ENCODE assay signal across 1 cellular context in the genomic region with DNA sequence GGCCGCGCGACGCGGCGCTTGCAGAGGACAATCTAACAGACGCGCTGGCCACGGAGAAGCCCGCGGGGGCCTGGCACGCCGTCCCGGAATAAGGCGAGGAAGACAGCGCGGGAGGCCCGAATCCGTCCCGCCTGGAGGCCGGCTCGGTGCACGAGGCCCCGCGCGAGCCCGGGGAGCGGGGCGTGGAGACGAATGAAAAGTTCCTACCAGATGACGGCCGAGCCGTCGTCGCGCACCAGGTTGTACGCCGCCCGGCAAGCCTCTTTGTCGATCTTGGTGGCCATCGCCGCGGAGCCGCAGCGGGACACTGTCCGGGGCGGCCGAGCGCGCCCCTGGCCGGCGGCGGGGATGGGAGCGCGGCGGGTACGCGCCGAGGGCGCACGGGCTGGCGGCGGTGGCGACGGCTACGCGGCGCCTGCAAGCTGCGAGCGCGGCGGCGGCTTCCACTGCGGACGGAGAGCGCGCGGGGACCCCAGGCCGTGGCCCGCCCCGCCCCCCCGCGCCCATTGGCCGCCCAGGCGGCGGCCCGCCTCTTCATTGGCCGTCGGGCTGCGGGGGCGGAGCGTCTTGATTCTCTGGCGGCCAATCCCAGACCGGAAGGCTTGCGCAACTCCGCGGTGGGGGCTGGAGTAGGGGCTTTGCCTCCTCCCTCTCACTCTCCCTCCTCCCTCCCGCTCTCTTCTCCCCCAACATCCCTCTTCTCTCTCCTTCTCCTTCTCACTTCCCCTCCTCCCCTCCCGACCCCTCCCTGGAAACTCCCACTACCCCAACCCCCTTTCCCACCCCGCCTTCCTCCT.
TF ChIP-seq lines count a peak whose summit lies in the region.

Gene COTL1 (minus strand): TSS at position 448 of the 797 bp plus-strand sequence. CDS start 164 bp downstream, at position 284.

TF ChIP-seq in HepG2, 621 proteins besides CTCF, POLR2A, EP300 and RAD21 (continued from another document and continues in another):
- TF ChIP-seq HMGXB3 (CRISPR knock-in tag; IDR thresholded peaks at IDR 0.05; ENCODE audit: borderline replicate concordance) (no peak), SIX1 (CRISPR knock-in tag; IDR thresholded peaks at IDR 0.05; ENCODE audit: borderline replicate concordance) (no peak), SRSF9 (IDR thresholded peaks at IDR 0.05; ENCODE audit: borderline replicate concordance, insufficient read depth, low read depth, low read length, poor library complexity, severe bottlenecking) (no peak), BORCS8-MEF2B (CRISPR knock-in tag; IDR thresholded peaks at IDR 0.05) (no peak), ZNF468 (CRISPR knock-in tag; IDR thresholded peaks at IDR 0.05) (no peak), ZZZ3 (CRISPR knock-in tag; IDR thresholded peaks at IDR 0.05; ENCODE audit: borderline replicate concordance) (no peak), ZNF616 (CRISPR knock-in tag; IDR thresholded peaks at IDR 0.05; ENCODE audit: low read depth) (0 out of 2 replicates have a peak, but pooled peaks have one; percentile 38), ZEB1 (IDR thresholded peaks at IDR 0.05; ENCODE audit: insufficient replicate concordance, low read depth) (no peak), KLF11 (CRISPR knock-in tag; IDR thresholded peaks at IDR 0.05) (no peak), XBP1 (CRISPR knock-in tag; IDR thresholded peaks at IDR 0.05) (no peak), HNRNPL (IDR thresholded peaks at IDR 0.05; ENCODE audit: low read depth, low read length) (no peak), HNRNPUL1 (IDR thresholded peaks at IDR 0.05; ENCODE audit: low read depth, low read length) (no peak), ZNF572 (CRISPR knock-in tag; IDR thresholded peaks at IDR 0.05) (no peak), ZNF784 (CRISPR knock-in tag; IDR thresholded peaks at IDR 0.05; ENCODE audit: borderline replicate concordance) (no peak), KLF6 (CRISPR knock-in tag; IDR thresholded peaks at IDR 0.05) (no peak), AGO1 (IDR thresholded peaks at IDR 0.05; ENCODE audit: low read depth, low read length, poor library complexity, severe bottlenecking) (no peak), TFAP4 (IDR thresholded peaks at IDR 0.05; ENCODE audit: borderline replicate concordance, low read depth) (no peak), ZNF766 (CRISPR knock-in tag; IDR thresholded peaks at IDR 0.05; ENCODE audit: borderline replicate concordance) (peak; percentile 79; the same call in 1 of the 2 replicates), ZNF160 (CRISPR knock-in tag; IDR thresholded peaks at IDR 0.05) (no peak), ZBTB33 (CRISPR knock-in tag; IDR thresholded peaks at IDR 0.05) (no peak), ZNF333 (CRISPR knock-in tag; IDR thresholded peaks at IDR 0.05; ENCODE audit: borderline replicate concordance) (no peak), NONO (IDR thresholded peaks at IDR 0.05) (no peak), NONO (CRISPR knock-in tag; conservative IDR thresholded peaks at IDR 0.05) (no peak), PRDM10 (CRISPR knock-in tag; IDR thresholded peaks at IDR 0.05; ENCODE audit: low read depth) (no peak), GABPA (IDR thresholded peaks at IDR 0.05; ENCODE audit: low read depth, low read length) (no peak), GABPA (CRISPR knock-in tag; IDR thresholded peaks at IDR 0.05; ENCODE audit: low read depth) (no peak), ZNF281 (CRISPR knock-in tag; IDR thresholded peaks at IDR 0.05; ENCODE audit: borderline replicate concordance) (peak; percentile 55; the same call in 1 of the 2 replicates), ZNF296 (CRISPR knock-in tag; conservative IDR thresholded peaks at IDR 0.05) (no peak), RBFOX2 (IDR thresholded peaks at IDR 0.05; ENCODE audit: low read depth, low read length) (peak; percentile 52; the same call in 1 of the 2 replicates), ZNF747 (CRISPR knock-in tag; IDR thresholded peaks at IDR 0.05; ENCODE audit: borderline replicate concordance) (no peak), ZNF547 (CRISPR knock-in tag; IDR thresholded peaks at IDR 0.05) (no peak; the same call in 1 of the 2 replicates), ATF7-NPFF (CRISPR knock-in tag; IDR thresholded peaks at IDR 0.05; ENCODE audit: low read depth) (peak; percentile 72), ZNF7 (CRISPR knock-in tag; IDR thresholded peaks at IDR 0.05) (no peak), ZNF850 (CRISPR knock-in tag; conservative IDR thresholded peaks at IDR 0.05) (no peak), RFXANK (CRISPR knock-in tag; IDR thresholded peaks at IDR 0.05) (no peak)
- TF ChIP-seq, protein P1, sequence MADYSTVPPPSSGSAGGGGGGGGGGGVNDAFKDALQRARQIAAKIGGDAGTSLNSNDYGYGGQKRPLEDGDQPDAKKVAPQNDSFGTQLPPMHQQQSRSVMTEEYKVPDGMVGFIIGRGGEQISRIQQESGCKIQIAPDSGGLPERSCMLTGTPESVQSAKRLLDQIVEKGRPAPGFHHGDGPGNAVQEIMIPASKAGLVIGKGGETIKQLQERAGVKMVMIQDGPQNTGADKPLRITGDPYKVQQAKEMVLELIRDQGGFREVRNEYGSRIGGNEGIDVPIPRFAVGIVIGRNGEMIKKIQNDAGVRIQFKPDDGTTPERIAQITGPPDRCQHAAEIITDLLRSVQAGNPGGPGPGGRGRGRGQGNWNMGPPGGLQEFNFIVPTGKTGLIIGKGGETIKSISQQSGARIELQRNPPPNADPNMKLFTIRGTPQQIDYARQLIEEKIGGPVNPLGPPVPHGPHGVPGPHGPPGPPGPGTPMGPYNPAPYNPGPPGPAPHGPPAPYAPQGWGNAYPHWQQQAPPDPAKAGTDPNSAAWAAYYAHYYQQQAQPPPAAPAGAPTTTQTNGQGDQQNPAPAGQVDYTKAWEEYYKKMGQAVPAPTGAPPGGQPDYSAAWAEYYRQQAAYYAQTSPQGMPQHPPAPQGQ (CRISPR knock-in tag; IDR thresholded peaks at IDR 0.05; ENCODE audit: borderline replicate concordance): no peak
- TF ChIP-seq, protein P2, sequence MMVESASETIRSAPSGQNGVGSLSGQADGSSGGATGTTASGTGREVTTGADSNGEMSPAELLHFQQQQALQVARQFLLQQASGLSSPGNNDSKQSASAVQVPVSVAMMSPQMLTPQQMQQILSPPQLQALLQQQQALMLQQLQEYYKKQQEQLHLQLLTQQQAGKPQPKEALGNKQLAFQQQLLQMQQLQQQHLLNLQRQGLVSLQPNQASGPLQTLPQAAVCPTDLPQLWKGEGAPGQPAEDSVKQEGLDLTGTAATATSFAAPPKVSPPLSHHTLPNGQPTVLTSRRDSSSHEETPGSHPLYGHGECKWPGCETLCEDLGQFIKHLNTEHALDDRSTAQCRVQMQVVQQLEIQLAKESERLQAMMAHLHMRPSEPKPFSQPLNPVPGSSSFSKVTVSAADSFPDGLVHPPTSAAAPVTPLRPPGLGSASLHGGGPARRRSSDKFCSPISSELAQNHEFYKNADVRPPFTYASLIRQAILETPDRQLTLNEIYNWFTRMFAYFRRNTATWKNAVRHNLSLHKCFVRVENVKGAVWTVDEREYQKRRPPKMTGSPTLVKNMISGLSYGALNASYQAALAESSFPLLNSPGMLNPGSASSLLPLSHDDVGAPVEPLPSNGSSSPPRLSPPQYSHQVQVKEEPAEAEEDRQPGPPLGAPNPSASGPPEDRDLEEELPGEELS (CRISPR knock-in tag; IDR thresholded peaks at IDR 0.05): no peak
